In the genomic region with DNA sequence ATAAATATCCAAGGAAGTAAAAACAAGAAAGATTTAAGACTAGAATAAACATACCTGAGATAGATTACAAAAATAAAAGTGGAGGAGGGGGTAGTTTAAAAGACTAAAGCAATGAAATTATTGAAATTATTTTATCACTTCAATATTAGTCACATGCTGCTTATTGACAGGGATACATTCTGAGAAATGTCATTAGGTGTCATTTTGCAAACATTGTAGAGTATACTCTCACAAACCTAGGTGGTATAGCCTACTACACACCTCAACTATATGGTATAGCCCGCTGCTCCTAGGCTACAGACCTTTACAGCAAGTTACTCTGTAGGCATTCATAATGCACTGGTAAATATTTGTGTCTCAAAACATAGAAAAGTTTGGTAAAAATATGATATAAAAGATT, we compare ENCODE assay signal across 1 cellular context.
TF ChIP-seq lines count a peak whose summit lies in the region.

No MANE protein-coding gene starts in this region.

TF ChIP-seq in HEK293, 187 proteins besides CTCF, POLR2A, EP300 and RAD21 (continued from another document):
- TF ChIP-seq, protein P1, sequence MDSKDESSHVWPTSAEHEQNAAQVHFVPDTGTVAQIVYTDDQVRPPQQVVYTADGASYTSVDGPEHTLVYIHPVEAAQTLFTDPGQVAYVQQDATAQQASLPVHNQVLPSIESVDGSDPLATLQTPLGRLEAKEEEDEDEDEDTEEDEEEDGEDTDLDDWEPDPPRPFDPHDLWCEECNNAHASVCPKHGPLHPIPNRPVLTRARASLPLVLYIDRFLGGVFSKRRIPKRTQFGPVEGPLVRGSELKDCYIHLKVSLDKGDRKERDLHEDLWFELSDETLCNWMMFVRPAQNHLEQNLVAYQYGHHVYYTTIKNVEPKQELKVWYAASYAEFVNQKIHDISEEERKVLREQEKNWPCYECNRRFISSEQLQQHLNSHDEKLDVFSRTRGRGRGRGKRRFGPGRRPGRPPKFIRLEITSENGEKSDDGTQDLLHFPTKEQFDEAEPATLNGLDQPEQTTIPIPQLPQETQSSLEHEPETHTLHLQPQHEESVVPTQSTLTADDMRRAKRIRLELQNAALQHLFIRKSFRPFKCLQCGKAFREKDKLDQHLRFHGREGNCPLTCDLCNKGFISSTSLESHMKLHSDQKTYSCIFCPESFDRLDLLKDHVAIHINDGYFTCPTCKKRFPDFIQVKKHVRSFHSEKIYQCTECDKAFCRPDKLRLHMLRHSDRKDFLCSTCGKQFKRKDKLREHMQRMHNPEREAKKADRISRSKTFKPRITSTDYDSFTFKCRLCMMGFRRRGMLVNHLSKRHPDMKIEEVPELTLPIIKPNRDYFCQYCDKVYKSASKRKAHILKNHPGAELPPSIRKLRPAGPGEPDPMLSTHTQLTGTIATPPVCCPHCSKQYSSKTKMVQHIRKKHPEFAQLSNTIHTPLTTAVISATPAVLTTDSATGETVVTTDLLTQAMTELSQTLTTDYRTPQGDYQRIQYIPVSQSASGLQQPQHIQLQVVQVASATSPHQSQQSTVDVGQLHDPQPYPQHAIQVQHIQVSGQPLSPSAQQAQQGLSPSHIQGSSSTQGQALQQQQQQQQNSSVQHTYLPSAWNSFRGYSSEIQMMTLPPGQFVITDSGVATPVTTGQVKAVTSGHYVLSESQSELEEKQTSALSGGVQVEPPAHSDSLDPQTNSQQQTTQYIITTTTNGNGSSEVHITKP (tag by site-specific recombination; IDR thresholded peaks at IDR 0.05): peak; percentile 78
